In genomic region chr2:191003405-191004309, GRCh38 we compare ENCODE assay signal across 21 cellular contexts. TPM values are rescaled to one million over a fixed set of nuclear protein-coding genes. Genes with fewer than 3 reads are reported as not detected.
A peak's percentile ranks its signal among the peaks of the same experiment; 100 is the strongest.
DNase-seq lines count a peak whose midpoint lies in the region; ATAC-seq, FAIRE-seq and TF ChIP-seq lines count a peak whose summit lies in the region.
"Had no signal": no experiment of that assay in that cellular context is flagged by ENCODE, and none has a peak within 500 bp of the region (broad histone marks: within the 10 kb centered on the region; RNA-seq: fewer than 3 reads in every experiment).

No MANE protein-coding gene starts in this region.

- no peak overlapping the region for H3K4me3 ChIP-seq in GM12878
- H3K4me3 ChIP-seq: PC-9 had no signal

- H3K9ac ChIP-seq in GM12878 (ENCODE audit: control insufficient read depth, insufficient read depth, low read length) = no peak overlapping the region

- no peak for TF ChIP-seq RAD21 in GM12878 (IDR thresholded peaks at IDR 0.05; ENCODE audit: insufficient read depth, low read depth, low read length)

- H3K36me3 Mint-ChIP-seq in activated naive CD4-positive, alpha-beta T cell treated with anti-CD3 and anti-CD28 coated beads, Interleukin-2, amount 10 ng/mL, durations not matched to agents 7 days and 5 days = peaks cover 99% of the 10 kb centered on the region
- peaks cover 16% of the 10 kb centered on the region for H3K36me3 Mint-ChIP-seq in T-helper 17 cell (ENCODE audit: low read depth)
- H3K36me3 Mint-ChIP-seq in stimulated activated memory B cell treated with anti-CD40 and anti-IgM and Interleukin-4, amounts not matched to agents 10 μg/mL and 1 μg/mL and 100 μg/mL, for 72 hours = peaks cover 82% of the 10 kb centered on the region

- peaks cover 89% of the 10 kb centered on the region for H3K4me1 Mint-ChIP-seq in activated naive CD4-positive, alpha-beta T cell treated with anti-CD3 and anti-CD28 coated beads, Interleukin-2, amount 10 ng/mL, durations not matched to agents 7 days and 5 days
- peaks cover 34% of the 10 kb centered on the region for H3K4me1 Mint-ChIP-seq in T-helper 17 cell
- peaks cover 12% of the 10 kb centered on the region for H3K4me1 Mint-ChIP-seq in stimulated activated memory B cell treated with anti-CD40 and anti-IgM and Interleukin-4, amounts not matched to agents 10 μg/mL and 1 μg/mL and 100 μg/mL, for 72 hours
- H3K4me1 Mint-ChIP-seq: nephron progenitor cell had no signal

- peaks cover 33 to 88% of the 10 kb centered on the region in 2 experiments for H3K36me3 ChIP-seq in GM12878 (ENCODE audit: control insufficient read depth in 2 of 2, insufficient read depth in 2 of 2, low read length in 1 of 2)

- H3K27me3 ChIP-seq in GM12878 (replicated peaks in 1 of 2; ENCODE audit: control insufficient read depth in 2 of 2, insufficient read depth in 2 of 2, low read length in 1 of 2) = no peaks in the 10 kb centered on the region

- ATAC-seq in T-helper 17 cell (no peak), GM12878 (peak; percentile 13), GM21515 (IDR thresholded peaks at IDR 0.05; ENCODE audit: unreplicated experiment) (no peak)
- ATAC-seq in stimulated activated memory B cell treated with anti-CD40 and anti-IgM and Interleukin-4, amounts not matched to agents 10 μg/mL and 1 μg/mL and 100 μg/mL, for 72 hours = no peak

- POLR2A ChIA-PET in GM12878 (lab: Charles Lee) = interaction anchor here (1.2 to 1.3 kb wide), 2 partner anchors 8 to 103 kb away, joined by 3 to 10 read pairs; no protein-coding TSS in a partner anchor

- peaks cover 49% of the 10 kb centered on the region for H3K79me2 ChIP-seq in GM12878 (ENCODE audit: control insufficient read depth, insufficient read depth, low read length)

- H2AFZ ChIP-seq in GM12878 (ENCODE audit: control insufficient read depth, low read depth, low read length) = no peak overlapping the region
- H2AFZ ChIP-seq: PC-9 had no signal

- CTCF ChIA-PET in activated naive CD4-positive, alpha-beta T cell treated with anti-CD3 and anti-CD28 coated beads, Interleukin-2, amount 10 ng/mL, durations not matched to agents 7 days and 5 days (lab: Charles Lee) = interaction anchor here (1.5 kb wide), 1 partner anchor 20 kb away, joined by 3 read pairs; no protein-coding TSS in a partner anchor
- CTCF ChIA-PET in GM12878 (lab: Yijun Ruan, JAX) = interaction anchor here (1.2 to 1.6 kb wide), 3 partner anchors 11 to 36 kb away, joined by 3 to 5 read pairs (median 4); no protein-coding TSS in a partner anchor

- peak overlapping the region; percentile 27 for H3K4me3 Mint-ChIP-seq in activated naive CD4-positive, alpha-beta T cell treated with anti-CD3 and anti-CD28 coated beads, Interleukin-2, amount 10 ng/mL, durations not matched to agents 7 days and 5 days
- no peak overlapping the region for H3K4me3 Mint-ChIP-seq in T-helper 17 cell
- H3K4me3 Mint-ChIP-seq in stimulated activated memory B cell treated with anti-CD40 and anti-IgM and Interleukin-4, amounts not matched to agents 10 μg/mL and 1 μg/mL and 100 μg/mL, for 72 hours = no peak overlapping the region
- H3K4me3 Mint-ChIP-seq: nephron progenitor cell had no signal

- H3K9me3 Mint-ChIP-seq in activated naive CD4-positive, alpha-beta T cell treated with anti-CD3 and anti-CD28 coated beads, Interleukin-2, amount 10 ng/mL, durations not matched to agents 7 days and 5 days = peaks cover 26% of the 10 kb centered on the region
- peaks cover 3% of the 10 kb centered on the region for H3K9me3 Mint-ChIP-seq in stimulated activated memory B cell treated with anti-CD40 and anti-IgM and Interleukin-4, amounts not matched to agents 10 μg/mL and 1 μg/mL and 100 μg/mL, for 72 hours

- TF ChIP-seq POLR2A in GM12878 (IDR thresholded peaks at IDR 0.05; ENCODE audit: low read depth, low read length) = peak; percentile 63; the same call in 1 of the 2 replicates

- TF ChIP-seq CTCF in GM12878 (IDR thresholded peaks at IDR 0.05 in 2 of 3, conservative IDR thresholded peaks at IDR 0.05 in 1 of 3; ENCODE audit: control insufficient read depth in 2 of 3, extremely low read depth in 1 of 3, insufficient read depth in 1 of 3, low read depth in 3 of 3, low read length in 3 of 3) = no peak

- DNase-seq in activated naive CD4-positive, alpha-beta T cell treated with anti-CD3 and anti-CD28 coated beads, Interleukin-2, amount 10 ng/mL, durations not matched to agents 7 days and 5 days = no peak
- no peak for DNase-seq in activated naive CD4-positive, alpha-beta T cell treated with Interleukin-2 at 50 U/mL for 16 hours
- DNase-seq in T-helper 17 cell (no peak), GM12878 (ENCODE audit: low read depth, low spot score) (no peak), NCI-H146 (lab: John Stamatoyannopoulos, UW) (no peak), NCI-H2171 treated with DMSO at 0.1 percent for 48 hours (lab: John Stamatoyannopoulos, UW) (no peak)
- DNase-seq: activated effector memory CD4-positive, alpha-beta T cell treated with anti-CD3 and anti-CD28 coated beads, Interleukin-2, amount 50 U/mL, for 16 hours; DMS53; effector CD8-positive, alpha-beta T cell; GF-D8; MM.1S; NCI-H1694 treated with DMSO at 0.1 percent for 48 hours; nephron progenitor cell; PC-9; SHP77 treated with DMSO at 0.1 percent for 48 hours; stimulated activated CD4-positive, alpha-beta T cell treated with anti-CD3 and anti-CD28 coated beads, Interleukin-1b, Interleukin-23, amount 100 ng/mL, for 48 hours; stimulated activated naive CD4-positive, alpha-beta T cell treated with Interleukin-2 at 50 U/mL for 16 hours; trophoblast cell had no signal

- RAD21 ChIA-PET in GM12878 (lab: Charles Lee; ENCODE audit: unreplicated experiment) = interaction anchor here (0.9 kb wide), 1 partner anchor 16 kb away, joined by 3 read pairs; no protein-coding TSS in a partner anchor

- no peak overlapping the region for H3K27ac ChIP-seq in GM12878 (ENCODE audit: control insufficient read depth, insufficient read depth)
- H3K27ac ChIP-seq: PC-9 had no signal

- FAIRE-seq in GM12878 (lab: Jason Lieb, UNC) = no peak
- FAIRE-seq: H54 had no signal

- intact Hi-C loops in GM12878 (cut with micrococcal nuclease; ENCODE audit: unreplicated experiment) = no loop called here

- SMC1A ChIA-PET in GM12878 (lab: Charles Lee; ENCODE audit: uncharacterized antibody, unreplicated experiment) = interaction anchor here (1.0 to 2.3 kb wide), 4 partner anchors 9 to 152 kb away, joined by 3 to 9 read pairs (median 6); partner anchors contain the start of gene STAT1

- H3K4me2 ChIP-seq in GM12878 (ENCODE audit: control insufficient read depth, insufficient read depth) = peak overlapping the region; percentile 7; the same call in 1 of the 2 replicates
- H3K4me2 ChIP-seq: PC-9 had no signal

- no peaks in the 10 kb centered on the region for H3K27me3 Mint-ChIP-seq in activated naive CD4-positive, alpha-beta T cell treated with anti-CD3 and anti-CD28 coated beads, Interleukin-2, amount 10 ng/mL, durations not matched to agents 7 days and 5 days
- H3K27me3 Mint-ChIP-seq in T-helper 17 cell = no peaks in the 10 kb centered on the region
- H3K27me3 Mint-ChIP-seq in stimulated activated memory B cell treated with anti-CD40 and anti-IgM and Interleukin-4, amounts not matched to agents 10 μg/mL and 1 μg/mL and 100 μg/mL, for 72 hours = no peaks in the 10 kb centered on the region

- H3K9me3 ChIP-seq in T-helper 17 cell (ENCODE audit: control insufficient read depth, low read length, poor library complexity, severe bottlenecking) (no peaks in the 10 kb centered on the region), GM12878 (replicated peaks; ENCODE audit: control insufficient read depth, insufficient read depth, low read length) (peaks cover 27% of the 10 kb centered on the region)

- WGBS in GM12878 (ENCODE audit: insufficient coverage, insufficient replicate concordance, low lambda C conversion rate, missing lambda C conversion rate) = 96% methylated on average over 6 of the region's 6 CpGs

- peak overlapping the region; percentile 79 for H3K27ac Mint-ChIP-seq in activated naive CD4-positive, alpha-beta T cell treated with anti-CD3 and anti-CD28 coated beads, Interleukin-2, amount 10 ng/mL, durations not matched to agents 7 days and 5 days
- peak overlapping the region; percentile 89 for H3K27ac Mint-ChIP-seq in T-helper 17 cell
- peak overlapping the region; percentile 30 for H3K27ac Mint-ChIP-seq in stimulated activated memory B cell treated with anti-CD40 and anti-IgM and Interleukin-4, amounts not matched to agents 10 μg/mL and 1 μg/mL and 100 μg/mL, for 72 hours
- H3K27ac Mint-ChIP-seq: nephron progenitor cell had no signal

- TF ChIP-seq EP300 in GM12878 (IDR thresholded peaks at IDR 0.05; ENCODE audit: borderline replicate concordance in 1 of 2, control insufficient read depth in 1 of 2, low read depth in 2 of 2, low read length in 2 of 2) = no peak

- no TSS peak for BruUV-seq in GM12878 (replicated peaks; lab: Mats Ljungman, UMichigan)

- H4K20me1 ChIP-seq in GM12878 (ENCODE audit: control insufficient read depth, insufficient read depth) = peaks cover 25% of the 10 kb centered on the region; the same call in 1 of the 2 replicates

- in situ Hi-C loops in GM12878 (cut with MboI) = no loop called here

- no peaks in the 10 kb centered on the region; the same call in 1 of the 2 replicates for H3K4me1 ChIP-seq in GM12878 (ENCODE audit: control insufficient read depth, insufficient read depth, low read length)

TF ChIP-seq in GM12878, 131 proteins besides CTCF, POLR2A, EP300 and RAD21:
- TF ChIP-seq SMAD5 (IDR thresholded peaks at IDR 0.05; ENCODE audit: low read depth) = peak; percentile 45; the same call in 1 of the 2 replicates
- TF ChIP-seq POLR2AphosphoS5 (IDR thresholded peaks at IDR 0.05; ENCODE audit: low read length) = peak; percentile 63
- TF ChIP-seq MTA2 (IDR thresholded peaks at IDR 0.05; ENCODE audit: low read depth) = no peak

RNA-seq across cellular contexts. Expression of gene STAT1, which starts 10.3 kb away (rescaled TPM):
- total RNA-seq in T-helper 17 cell = 10 to 100 TPM; 80.7 to 86.4 TPM
- 234 and 236 TPM in 2 replicates for total RNA-seq in GM12878 (2013; cell fraction: nucleolus; rRNA removed)
- 266 and 304 TPM in 2 replicates for total RNA-seq in GM12878 (2014; rRNA removed)
- total RNA-seq in GM12878 (2014; rRNA removed; fragmentation: Illumina TruSeq; extraction: Trizol) = 249 and 277 TPM in 2 replicates
- total RNA-seq in GM12878 (2021) = 309 and 336 TPM in 2 replicates
- polyA plus RNA-seq in GM12878 (2011; ENCODE audit: low read depth) = 185 TPM
- polyA plus RNA-seq in GM12878 (2011; rRNA removed) = 398 and 422 TPM in 2 replicates
- 272 and 306 TPM in 2 replicates for polyA plus RNA-seq in GM12878 (2011; cell fraction: cytosol; rRNA removed)
- 395 and 414 TPM in 2 replicates for polyA plus RNA-seq in GM12878 (2011; cell fraction: nucleus; rRNA removed)
- polyA plus RNA-seq in GM12878 (2012) = 237 and 268 TPM in 2 replicates
- 337 and 410 TPM in 2 replicates for polyA plus RNA-seq in GM12878 (2014; fragmentation: Illumina TruSeq; extraction: Trizol)
- 100 to 1,000 TPM in 1 of 2 experiments, 10 to 100 TPM in 1; 81.8 to 102 TPM for polyA plus RNA-seq in GM12878 (2014; fragmentation: Nextera tagmentation; extraction: Ambion mirVana)
- polyA plus RNA-seq in GM12878 (2014; rRNA removed) = 243 and 305 TPM in 2 replicates
- polyA plus RNA-seq in GM12878 (2016; fragmentation: Nextera tagmentation; extraction: Ambion mirVana) = 100 to 1,000 TPM; 318 to 326 TPM
- 452 and 493 TPM in 2 replicates for polyA minus RNA-seq in GM12878 (2011; rRNA and poly(A)+ RNA removed)
- polyA minus RNA-seq in GM12878 (2011; cell fraction: cytosol; rRNA and poly(A)+ RNA removed) = 179 and 200 TPM in 2 replicates
- 391 and 520 TPM in 2 replicates for polyA minus RNA-seq in GM12878 (2011; cell fraction: nucleus; rRNA and poly(A)+ RNA removed)

Comparison
In these comparisons a context has a peak if more than half of its experiments do, and no peak if none do; other contexts are left out.
1. H3K27ac Mint-ChIP-seq: peak in every context shown above with its lines; median percentile 89 in T-helper 17 cell; 79 in activated naive CD4-positive, alpha-beta T cell treated with anti-CD3 and anti-CD28 coated beads, Interleukin-2, amount 10 ng/mL, durations not matched to agents 7 days and 5 days; 30 in stimulated activated memory B cell treated with anti-CD40 and anti-IgM and Interleukin-4, amounts not matched to agents 10 μg/mL and 1 μg/mL and 100 μg/mL, for 72 hours.